13 cellular contexts compared by ENCODE assay signal in genomic region chr2:19574788-19575260, GRCh38.
DNase-seq lines count a peak whose midpoint lies in the region; ATAC-seq, FAIRE-seq and TF ChIP-seq lines count a peak whose summit lies in the region.
"Had no signal": no experiment of that assay in that cellular context is flagged by ENCODE, and none has a peak within 500 bp of the region (broad histone marks: within the 10 kb centered on the region; RNA-seq: fewer than 3 reads in every experiment).

No MANE protein-coding gene starts in this region.

- WGBS in body of pancreas, 2 donors: 39 to 40% methylated on average over 5 of the region's 5 CpGs

- ATAC-seq in body of pancreas (peak; percentile 45), GM21381 (IDR thresholded peaks at IDR 0.05; ENCODE audit: unreplicated experiment) (no peak), GM19324 (IDR thresholded peaks at IDR 0.05; ENCODE audit: low FRiP score, unreplicated experiment) (no peak)

- DNase-seq in NCI-H2081 (lab: John Stamatoyannopoulos, UW) (peak; percentile 79 to 93), NCI-H2081 treated with DMSO at 0.1 percent for 48 hours (lab: John Stamatoyannopoulos, UW) (no peak), body of pancreas (peak; percentile 14 to 38 (median 22)), kidney (peak; percentile 73), ureter (ENCODE audit: low spot score) (peak; percentile 49), D721Med (ENCODE audit: insufficient read length, low spot score) (no peak)
- DNase-seq: activated CD8-positive, alpha-beta memory T cell treated with anti-CD3 and anti-CD28 coated beads, Interleukin-2, amount 50 U/mL, for 4 hours; effector CD4-positive, alpha-beta T cell; H9; midbrain had no signal

- no peak for TF ChIP-seq POLR2A in body of pancreas (IDR thresholded peaks at IDR 0.05)

- H3K9ac ChIP-seq in kidney (ENCODE audit: low read length in 2 of 2): no peak overlapping the region

- H3K27ac ChIP-seq in body of pancreas (no peak overlapping the region), kidney (ENCODE audit: low read depth in 2 of 2, low read length in 2 of 2) (no peak overlapping the region)

- TF ChIP-seq CTCF in body of pancreas (IDR thresholded peaks at IDR 0.05) (no peak), kidney (IDR thresholded peaks at IDR 0.05; ENCODE audit: borderline replicate concordance, extremely low read depth, insufficient read depth) (no peak), D721Med (IDR thresholded peaks at IDR 0.05; ENCODE audit: insufficient read depth, missing control alignments) (no peak)

- intact Hi-C loops in body of pancreas (cut with DNase I): no loop called here
- intact Hi-C loops in kidney (cut with DNase I): no loop called here

- H3K4me3 ChIP-seq in body of pancreas: no peak overlapping the region
- H3K4me3 ChIP-seq in kidney (ENCODE audit: low read length in 2 of 2): no peak overlapping the region

- no peaks in the 10 kb centered on the region for H3K36me3 ChIP-seq in body of pancreas (replicated peaks in 1 of 2; ENCODE audit: insufficient read depth in 1 of 2, low read depth in 2 of 2)
- no peaks in the 10 kb centered on the region for H3K36me3 ChIP-seq in kidney (ENCODE audit: control insufficient read depth in 1 of 2, insufficient read depth in 2 of 2, low read length in 2 of 2)

- H3K27me3 ChIP-seq in body of pancreas: no peaks in the 10 kb centered on the region

- FAIRE-seq in kidney (lab: Jason Lieb, UNC) (no peak), D721Med (lab: Jason Lieb, UNC) (no peak)
- FAIRE-seq: A204.1 had no signal

- H3K9me3 ChIP-seq in body of pancreas: no peaks in the 10 kb centered on the region
- H3K9me3 ChIP-seq in kidney (ENCODE audit: control insufficient read depth in 1 of 2, low read length in 2 of 2): no peaks in the 10 kb centered on the region

- H3K4me1 ChIP-seq in body of pancreas (no peaks in the 10 kb centered on the region), kidney (ENCODE audit: control insufficient read depth in 1 of 2, insufficient read depth in 1 of 2, low read depth in 1 of 2, low read length in 2 of 2) (no peaks in the 10 kb centered on the region)

Comparison
In these comparisons a context has a peak if more than half of its experiments do, and no peak if none do; other contexts are left out.
1. DNase-seq: peak in NCI-H2081 (2 of 2), body of pancreas (4 of 4), kidney (single experiment) and ureter (single experiment); none in NCI-H2081 treated with DMSO at 0.1 percent for 48 hours (single experiment) and D721Med (single experiment).